ENCODE assay signal across 22 cellular contexts in genomic region chr20:18613553-18613952, GRCh38. TPM values are rescaled to one million over a fixed set of nuclear protein-coding genes. Genes with fewer than 3 reads are reported as not detected.
A peak's percentile ranks its signal among the peaks of the same experiment; 100 is the strongest.
DNase-seq lines count a peak whose midpoint lies in the region; ATAC-seq, FAIRE-seq and TF ChIP-seq lines count a peak whose summit lies in the region.
"Had no signal": no experiment of that assay in that cellular context is flagged by ENCODE, and none has a peak within 500 bp of the region (broad histone marks: within the 10 kb centered on the region; RNA-seq: fewer than 3 reads in every experiment).

No MANE protein-coding gene starts in this region.

- peaks cover 13% of the 10 kb centered on the region for H3K4me1 Mint-ChIP-seq in activated naive CD8-positive, alpha-beta T cell treated with anti-CD3 and anti-CD28 coated beads, Interleukin-2, amount 50 U/mL, for 24 hours
- peaks cover 6% of the 10 kb centered on the region for H3K4me1 Mint-ChIP-seq in activated naive CD8-positive, alpha-beta T cell treated with anti-CD3 and anti-CD28 coated beads for 36 hours
- peaks cover 19% of the 10 kb centered on the region for H3K4me1 Mint-ChIP-seq in stimulated activated effector memory CD8-positive, alpha-beta T cell treated with anti-CD3 and anti-CD28 coated beads, Interleukin-12 subunit alpha, Interleukin-12 subunit beta, amount 100 ng/mL, for 72 hours

- ATAC-seq in activated naive CD8-positive, alpha-beta T cell treated with anti-CD3 and anti-CD28 coated beads, Interleukin-2, amount 50 U/mL, for 24 hours, result peak; percentile 80
- peak; percentile 98 for ATAC-seq in stimulated activated effector memory CD8-positive, alpha-beta T cell treated with anti-CD3 and anti-CD28 coated beads, Interleukin-12 subunit alpha, Interleukin-12 subunit beta, amount 100 ng/mL, for 72 hours
- no peak for ATAC-seq in gastroesophageal sphincter
- ATAC-seq: naive thymus-derived CD8-positive, alpha-beta T cell had no signal

- H3K9me3 ChIP-seq in endothelial cell of umbilical vein (replicated peaks; ENCODE audit: control insufficient read depth, insufficient read depth, low read length), result no peaks in the 10 kb centered on the region
- H3K9me3 ChIP-seq in gastroesophageal sphincter, result no peaks in the 10 kb centered on the region

- no peak overlapping the region for H3K4me3 ChIP-seq in endothelial cell of umbilical vein (replicated peaks in 1 of 3; ENCODE audit: insufficient read depth in 1 of 3, low read depth in 1 of 3, low read length in 3 of 3)
- no peak overlapping the region for H3K4me3 ChIP-seq in gastroesophageal sphincter
- H3K4me3 ChIP-seq: dorsolateral prefrontal cortex, hepatocyte had no signal

- no peak overlapping the region for H3K27ac Mint-ChIP-seq in activated naive CD8-positive, alpha-beta T cell treated with anti-CD3 and anti-CD28 coated beads, Interleukin-2, amount 50 U/mL, for 24 hours
- no peak overlapping the region for H3K27ac Mint-ChIP-seq in activated naive CD8-positive, alpha-beta T cell treated with anti-CD3 and anti-CD28 coated beads for 36 hours
- peak overlapping the region; percentile 95 for H3K27ac Mint-ChIP-seq in stimulated activated effector memory CD8-positive, alpha-beta T cell treated with anti-CD3 and anti-CD28 coated beads, Interleukin-12 subunit alpha, Interleukin-12 subunit beta, amount 100 ng/mL, for 72 hours

- dilution Hi-C loops in endothelial cell of umbilical vein (cut with MboI; ENCODE audit: extremely low pct_ligation_motif_present, low sequenced_read_pairs), result no loop called here

- H3K9ac ChIP-seq in endothelial cell of umbilical vein (replicated peaks; ENCODE audit: extremely low read depth, insufficient read depth, low read length), result no peak overlapping the region
- H3K9ac ChIP-seq: parathyroid adenoma had no signal

- no peak for TF ChIP-seq EP300 in gastroesophageal sphincter (IDR thresholded peaks at IDR 0.05)

- H3K27me3 ChIP-seq in endothelial cell of umbilical vein (ENCODE audit: control insufficient read depth in 2 of 2, insufficient read depth in 2 of 2, low read length in 2 of 2), result no peaks in the 10 kb centered on the region
- H3K27me3 ChIP-seq in gastroesophageal sphincter, result no peaks in the 10 kb centered on the region
- H3K27me3 ChIP-seq: dorsolateral prefrontal cortex, hepatocyte had no signal

- TF ChIP-seq CTCF in endothelial cell of umbilical vein (IDR thresholded peaks at IDR 0.05; ENCODE audit: extremely low read depth in 1 of 2, insufficient read depth in 1 of 2, low read depth in 1 of 2, low read length in 2 of 2) (no peak), gastroesophageal sphincter (IDR thresholded peaks at IDR 0.05) (no peak)

- no peaks in the 10 kb centered on the region for H3K9me3 Mint-ChIP-seq in activated naive CD8-positive, alpha-beta T cell treated with anti-CD3 and anti-CD28 coated beads, Interleukin-2, amount 50 U/mL, for 24 hours
- H3K9me3 Mint-ChIP-seq in activated naive CD8-positive, alpha-beta T cell treated with anti-CD3 and anti-CD28 coated beads for 36 hours, result no peaks in the 10 kb centered on the region
- no peaks in the 10 kb centered on the region for H3K9me3 Mint-ChIP-seq in stimulated activated effector memory CD8-positive, alpha-beta T cell treated with anti-CD3 and anti-CD28 coated beads, Interleukin-12 subunit alpha, Interleukin-12 subunit beta, amount 100 ng/mL, for 72 hours
- H3K9me3 Mint-ChIP-seq: naive thymus-derived CD8-positive, alpha-beta T cell had no signal

- no peak overlapping the region for H3K4me2 ChIP-seq in endothelial cell of umbilical vein (ENCODE audit: insufficient read depth, low read length)
- H3K4me2 ChIP-seq: hepatocyte had no signal

- TF ChIP-seq POLR2A in endothelial cell of umbilical vein (IDR thresholded peaks at IDR 0.05; ENCODE audit: low read depth, low read length), result no peak
- TF ChIP-seq POLR2A in gastroesophageal sphincter (IDR thresholded peaks at IDR 0.05), result no peak

- no peaks in the 10 kb centered on the region for H3K27me3 Mint-ChIP-seq in activated naive CD8-positive, alpha-beta T cell treated with anti-CD3 and anti-CD28 coated beads, Interleukin-2, amount 50 U/mL, for 24 hours
- H3K27me3 Mint-ChIP-seq in activated naive CD8-positive, alpha-beta T cell treated with anti-CD3 and anti-CD28 coated beads for 36 hours, result no peaks in the 10 kb centered on the region
- H3K27me3 Mint-ChIP-seq: naive thymus-derived CD8-positive, alpha-beta T cell had no signal

- no peaks in the 10 kb centered on the region for H3K9me1 ChIP-seq in endothelial cell of umbilical vein (replicated peaks; ENCODE audit: control insufficient read depth, extremely low read depth, insufficient read depth, low read length)

- H3K27ac ChIP-seq in endothelial cell of umbilical vein (ENCODE audit: insufficient read depth, low read depth, low read length) (no peak overlapping the region), gastroesophageal sphincter (no peak overlapping the region)
- H3K27ac ChIP-seq: dorsolateral prefrontal cortex, hepatocyte, parathyroid adenoma had no signal

- peak; percentile 47 for FAIRE-seq in endothelial cell of umbilical vein (lab: Jason Lieb, UNC)
- FAIRE-seq: GM19239, islet of Langerhans had no signal

- CTCF ChIA-PET in endothelial cell of umbilical vein (lab: Charles Lee), result no interaction called here

- intact Hi-C loops in endothelial cell of umbilical vein (cut with micrococcal nuclease), result no loop called here

- WGBS in gastroesophageal sphincter (ENCODE audit: low coverage in 1 of 2), 2 donors, result 43 to 83% methylated on average over 1 of the region's 2 CpGs

- no peaks in the 10 kb centered on the region for H4K20me1 ChIP-seq in endothelial cell of umbilical vein (replicated peaks; ENCODE audit: control insufficient read depth, extremely low read depth, insufficient read depth, low read length)

- POLR2A ChIA-PET in endothelial cell of umbilical vein (lab: Charles Lee), result no interaction called here

- peaks cover 6% of the 10 kb centered on the region for H3K36me3 Mint-ChIP-seq in activated naive CD8-positive, alpha-beta T cell treated with anti-CD3 and anti-CD28 coated beads, Interleukin-2, amount 50 U/mL, for 24 hours (ENCODE audit: low read depth)
- peaks cover 7% of the 10 kb centered on the region for H3K36me3 Mint-ChIP-seq in activated naive CD8-positive, alpha-beta T cell treated with anti-CD3 and anti-CD28 coated beads for 36 hours
- H3K36me3 Mint-ChIP-seq in stimulated activated effector memory CD8-positive, alpha-beta T cell treated with anti-CD3 and anti-CD28 coated beads, Interleukin-12 subunit alpha, Interleukin-12 subunit beta, amount 100 ng/mL, for 72 hours, result peaks cover 33% of the 10 kb centered on the region

- DNase-seq in activated naive CD8-positive, alpha-beta T cell treated with anti-CD3 and anti-CD28 coated beads, Interleukin-2, amount 50 U/mL, for 24 hours, result no peak
- DNase-seq in activated naive CD8-positive, alpha-beta T cell treated with anti-CD3 and anti-CD28 coated beads for 36 hours, result no peak
- DNase-seq in LHCN-M2 (ENCODE audit: low read depth), result peak; percentile 39
- no peak for DNase-seq in endothelial cell of umbilical vein (ENCODE audit: low read depth, low spot score)
- DNase-seq in stimulated activated effector memory CD8-positive, alpha-beta T cell treated with anti-CD3 and anti-CD28 coated beads, Interleukin-12 subunit alpha, Interleukin-12 subunit beta, amount 100 ng/mL, for 72 hours (ENCODE audit: low spot score in 2 of 2), result no peak
- no peak for DNase-seq in KG1 (lab: John Stamatoyannopoulos, UW)
- no peak for DNase-seq in Ammon's horn (ENCODE audit: low spot score)
- DNase-seq: activated CD8-positive, alpha-beta memory T cell treated with anti-CD3 and anti-CD28 coated beads, Interleukin-2, amount 50 U/mL, for 48 hours; activated naive CD4-positive, alpha-beta T cell treated with anti-CD3 and anti-CD28 coated beads, Interleukin-2, amount 50 U/mL, for 16 hours; dorsolateral prefrontal cortex; EL; mesenchymal stem cell; naive thymus-derived CD8-positive, alpha-beta T cell; NCI-H1048; NCI-H2081 treated with DMSO at 0.1 percent for 48 hours; NCI-H510A treated with DMSO at 0.1 percent for 48 hours; T-helper 2 cell had no signal

- BruUV-seq in endothelial cell of umbilical vein (replicated peaks; lab: Mats Ljungman, UMichigan), result no TSS peak

- H3K36me3 ChIP-seq in endothelial cell of umbilical vein (ENCODE audit: control insufficient read depth in 2 of 2, extremely low read depth in 1 of 2, insufficient read depth in 2 of 2, low read length in 2 of 2), result no peaks in the 10 kb centered on the region
- peaks cover 0 to 28% of the 10 kb centered on the region in 2 donors for H3K36me3 ChIP-seq in gastroesophageal sphincter

- no peak overlapping the region for H2AFZ ChIP-seq in endothelial cell of umbilical vein (ENCODE audit: low read depth, low read length)
- H2AFZ ChIP-seq: hepatocyte, parathyroid adenoma had no signal

- H3K4me3 Mint-ChIP-seq in activated naive CD8-positive, alpha-beta T cell treated with anti-CD3 and anti-CD28 coated beads, Interleukin-2, amount 50 U/mL, for 24 hours, result no peak overlapping the region
- H3K4me3 Mint-ChIP-seq in activated naive CD8-positive, alpha-beta T cell treated with anti-CD3 and anti-CD28 coated beads for 36 hours, result no peak overlapping the region
- no peak overlapping the region for H3K4me3 Mint-ChIP-seq in stimulated activated effector memory CD8-positive, alpha-beta T cell treated with anti-CD3 and anti-CD28 coated beads, Interleukin-12 subunit alpha, Interleukin-12 subunit beta, amount 100 ng/mL, for 72 hours
- H3K4me3 Mint-ChIP-seq: naive thymus-derived CD8-positive, alpha-beta T cell had no signal

- H3K4me1 ChIP-seq in endothelial cell of umbilical vein (ENCODE audit: control insufficient read depth, extremely low read depth, insufficient read depth, low read length), result no peaks in the 10 kb centered on the region
- H3K4me1 ChIP-seq in gastroesophageal sphincter, result peaks cover 0 to 23% (median 5%) of the 10 kb centered on the region in 3 donors
- H3K4me1 ChIP-seq: parathyroid adenoma had no signal

- H3K79me2 ChIP-seq in endothelial cell of umbilical vein (ENCODE audit: control insufficient read depth, insufficient read depth, low read length), result no peaks in the 10 kb centered on the region
- H3K79me2 ChIP-seq: hepatocyte, parathyroid adenoma had no signal

RNA-seq across cellular contexts. Expression of gene DTD1, which starts 25.7 kb away (rescaled TPM):
- total RNA-seq in activated naive CD8-positive, alpha-beta T cell treated with anti-CD3 and anti-CD28 coated beads for 36 hours, result 10 to 100 TPM; 48.4 to 52.5 TPM
- 71.4 and 78.7 TPM in 2 replicates for total RNA-seq in LHCN-M2 (2014; rRNA removed)
- 72.4 TPM for polyA plus RNA-seq in LHCN-M2 (2012)
- 50.8 and 62.9 TPM in 2 replicates for total RNA-seq in endothelial cell of umbilical vein
- polyA plus RNA-seq in endothelial cell of umbilical vein, result 39.6 and 48.2 TPM in 2 replicates
- polyA plus RNA-seq in endothelial cell of umbilical vein (2011; cell fraction: cytosol; rRNA removed), result 56.6 and 68.0 TPM in 2 replicates
- polyA plus RNA-seq in endothelial cell of umbilical vein (2011; cell fraction: nucleus; rRNA removed), result 22.7 and 28.2 TPM in 2 replicates
- 65.2 and 77.4 TPM in 2 replicates for polyA plus RNA-seq in endothelial cell of umbilical vein (2012)
- 30.5 and 45.0 TPM in 2 replicates for polyA minus RNA-seq in endothelial cell of umbilical vein
- polyA minus RNA-seq in endothelial cell of umbilical vein (2011; cell fraction: cytosol; rRNA and poly(A)+ RNA removed), result 12.5 TPM
- polyA minus RNA-seq in endothelial cell of umbilical vein (2011; cell fraction: nucleus; rRNA and poly(A)+ RNA removed), result 11.8 and 13.1 TPM in 2 replicates
- 10 to 100 TPM; 12.1 to 44.9 (median 19.9) TPM for total RNA-seq in gastroesophageal sphincter

RNA-seq across cellular contexts. Expression of gene SMIM26, which starts 46.3 kb away (rescaled TPM):
- total RNA-seq in activated naive CD8-positive, alpha-beta T cell treated with anti-CD3 and anti-CD28 coated beads for 36 hours, result 10 to 100 TPM; 53.7 to 61.1 TPM
- 84.3 and 88.0 TPM in 2 replicates for total RNA-seq in LHCN-M2 (2014; rRNA removed)
- polyA plus RNA-seq in LHCN-M2 (2012), result 106 TPM
- total RNA-seq in endothelial cell of umbilical vein, result 54.1 and 62.4 TPM in 2 replicates
- polyA plus RNA-seq in endothelial cell of umbilical vein, result 54.0 and 92.0 TPM in 2 replicates
- 93.4 and 126 TPM in 2 replicates for polyA plus RNA-seq in endothelial cell of umbilical vein (2011; cell fraction: cytosol; rRNA removed)
- 31.3 and 31.5 TPM in 2 replicates for polyA plus RNA-seq in endothelial cell of umbilical vein (2011; cell fraction: nucleus; rRNA removed)
- polyA plus RNA-seq in endothelial cell of umbilical vein (2012), result 92.3 and 101 TPM in 2 replicates
- polyA minus RNA-seq in endothelial cell of umbilical vein, result 147 and 164 TPM in 2 replicates
- 22.7 TPM for polyA minus RNA-seq in endothelial cell of umbilical vein (2011; cell fraction: cytosol; rRNA and poly(A)+ RNA removed)
- polyA minus RNA-seq in endothelial cell of umbilical vein (2011; cell fraction: nucleus; rRNA and poly(A)+ RNA removed), result 13.4 and 15.8 TPM in 2 replicates
- 100 to 1,000 TPM in 3 of 4 donors, 10 to 100 TPM in 1; 94.3 to 217 (median 164) TPM for total RNA-seq in gastroesophageal sphincter
